In genomic region chr19:52139291-52140076, GRCh38 we compare ENCODE assay signal across 8 cellular contexts. TPM values are rescaled to one million over a fixed set of nuclear protein-coding genes. Genes with fewer than 3 reads are reported as not detected.
DNase-seq lines count a peak whose midpoint lies in the region; ATAC-seq and TF ChIP-seq lines count a peak whose summit lies in the region.

ZNF616 (minus strand) TSS chr19:52139938; CDS start chr19:52130512, 9,426 bp downstream.

- peak within 1 kb of the TSS; percentile 59 for H3K9ac ChIP-seq in parathyroid adenoma

- peak within 1 kb of the TSS; percentile 92 for H3K27ac ChIP-seq in parathyroid adenoma
- peak within 1 kb of the TSS; percentile 69 to 99 (median 91) for H3K27ac ChIP-seq in tibial nerve

- TF ChIP-seq EP300 in tibial nerve (IDR thresholded peaks at IDR 0.05): peak in 1 of 2 donors; percentile 94

- H3K4me1 Mint-ChIP-seq in activated naive CD8-positive, alpha-beta T cell treated with anti-CD3 and anti-CD28 coated beads, Interleukin-2, amount 50 U/mL, for 24 hours: peaks cover 32% of the 10 kb centered on the region

- 0 to 1% methylated on average over 50 of the region's 50 CpGs for WGBS in tibial nerve, 2 donors

- TF ChIP-seq POLR2A in tibial nerve (IDR thresholded peaks at IDR 0.05): peak in 1 of 2 donors; percentile 69

- peak within 1 kb of the TSS; percentile 99 for H3K4me2 ChIP-seq in parathyroid adenoma (ENCODE audit: low read length)

- TF ChIP-seq CTCF in GM12872 (IDR thresholded peaks at IDR 0.05; ENCODE audit: insufficient read depth, low read depth, low read length) (peak; percentile 75), parathyroid adenoma (IDR thresholded peaks at IDR 0.05) (peak; percentile 88), tibial nerve (IDR thresholded peaks at IDR 0.05) (peak; percentile 82 to 92 (median 87))

- ATAC-seq in HG02642 (IDR thresholded peaks at IDR 0.05; ENCODE audit: poor library complexity, unreplicated experiment) (peak; percentile 95), Right ventricle myocardium superior (ENCODE audit: poor library complexity) (peak; percentile 99)
- ATAC-seq in activated naive CD8-positive, alpha-beta T cell treated with anti-CD3 and anti-CD28 coated beads, Interleukin-2, amount 50 U/mL, for 24 hours: peak; percentile 93

- H2AFZ ChIP-seq in parathyroid adenoma: peak within 1 kb of the TSS; percentile 98

- H3K4me1 ChIP-seq in parathyroid adenoma (peaks cover 14% of the 10 kb centered on the region), tibial nerve (peaks cover 0 to 27% (median 7%) of the 10 kb centered on the region in 4 donors)

- H3K79me2 ChIP-seq in parathyroid adenoma: peaks cover 23% of the 10 kb centered on the region

- H3K9me3 ChIP-seq in parathyroid adenoma (ENCODE audit: control insufficient read depth, low read length) (no peaks in the 10 kb centered on the region), tibial nerve (no peaks in the 10 kb centered on the region)

- no peaks in the 10 kb centered on the region for H3K27me3 Mint-ChIP-seq in activated naive CD8-positive, alpha-beta T cell treated with anti-CD3 and anti-CD28 coated beads, Interleukin-2, amount 50 U/mL, for 24 hours

- H3K4me3 ChIP-seq in parathyroid adenoma (ENCODE audit: low read depth, low read length) (peak within 1 kb of the TSS; percentile 99), tibial nerve (peak within 1 kb of the TSS; percentile 62 to 96 (median 92))

- H3K27me3 ChIP-seq in parathyroid adenoma (ENCODE audit: control insufficient read depth, insufficient read depth, low read length): no peaks in the 10 kb centered on the region
- no peaks in the 10 kb centered on the region for H3K27me3 ChIP-seq in tibial nerve

- H3K36me3 ChIP-seq in parathyroid adenoma (ENCODE audit: control insufficient read depth, insufficient read depth, low read length) (no peaks in the 10 kb centered on the region), tibial nerve (peaks cover 0 to 5% (median 0%) of the 10 kb centered on the region in 3 donors)

- intact Hi-C loops in Right ventricle myocardium superior (cut with DNase I): loop anchor here (2.0 kb wide), 1 partner anchor 97 kb away; no protein-coding TSS in a partner anchor

- peaks cover 37% of the 10 kb centered on the region for H3K9me3 Mint-ChIP-seq in activated naive CD8-positive, alpha-beta T cell treated with anti-CD3 and anti-CD28 coated beads, Interleukin-2, amount 50 U/mL, for 24 hours

- peak within 1 kb of the TSS; percentile 90 for H3K27ac Mint-ChIP-seq in activated naive CD8-positive, alpha-beta T cell treated with anti-CD3 and anti-CD28 coated beads, Interleukin-2, amount 50 U/mL, for 24 hours

- DNase-seq in NCI-H128 (lab: John Stamatoyannopoulos, UW; ENCODE audit: unreplicated experiment) (peak; percentile 93), SW 1271 (lab: John Stamatoyannopoulos, UW) (peak; percentile 58 to 78), Right ventricle myocardium superior (peak; percentile 97), tibial nerve (ENCODE audit: low spot score in 2 of 2) (peak; percentile 92)
- DNase-seq in activated naive CD8-positive, alpha-beta T cell treated with anti-CD3 and anti-CD28 coated beads, Interleukin-2, amount 50 U/mL, for 24 hours: peak; percentile 99

- peak within 1 kb of the TSS; percentile 97 for H3K4me3 Mint-ChIP-seq in activated naive CD8-positive, alpha-beta T cell treated with anti-CD3 and anti-CD28 coated beads, Interleukin-2, amount 50 U/mL, for 24 hours

- peaks cover 46% of the 10 kb centered on the region for H3K36me3 Mint-ChIP-seq in activated naive CD8-positive, alpha-beta T cell treated with anti-CD3 and anti-CD28 coated beads, Interleukin-2, amount 50 U/mL, for 24 hours (ENCODE audit: low read depth)

RNA-seq across cellular contexts. Expression of gene ZNF616, which starts in this region (rescaled TPM):
- total RNA-seq in Right ventricle myocardium superior: 4.8 TPM
- total RNA-seq in tibial nerve: 10 to 100 TPM in 2 of 4 donors, 1 to 10 TPM in 2; 5.4 to 18.0 (median 8.7) TPM

Comparison
In these comparisons a context has a peak if more than half of its experiments do, and no peak if none do; other contexts are left out.
1. Peak in every context shown above with its lines: DNase-seq, ATAC-seq, H3K4me3 ChIP-seq and H3K27ac ChIP-seq.